In genomic region chr18:46469186-46469915, GRCh38 we compare ENCODE assay signal across 16 cellular contexts.
DNase-seq lines count a peak whose midpoint lies in the region; ATAC-seq and TF ChIP-seq lines count a peak whose summit lies in the region.
"Had no signal": no experiment of that assay in that cellular context is flagged by ENCODE, and none has a peak within 500 bp of the region (broad histone marks: within the 10 kb centered on the region; RNA-seq: fewer than 3 reads in every experiment).

No MANE protein-coding gene starts in this region.

- H3K4me3 ChIP-seq in MG63 (no peak overlapping the region), NT2/D1 (ENCODE audit: insufficient read length, low read depth) (no peak overlapping the region), epithelial cell of esophagus (ENCODE audit: low read length) (no peak overlapping the region)
- H3K4me3 ChIP-seq: uterus had no signal

- ATAC-seq in HG02678 (IDR thresholded peaks at IDR 0.05; ENCODE audit: unreplicated experiment) = no peak
- ATAC-seq: left colon had no signal

- H3K27me3 ChIP-seq in MG63 (no peaks in the 10 kb centered on the region), NT2/D1 (ENCODE audit: insufficient read depth, insufficient read length) (no peaks in the 10 kb centered on the region)
- H3K27me3 ChIP-seq: uterus had no signal

- H3K9me3 ChIP-seq in MG63 = no peaks in the 10 kb centered on the region
- H3K9me3 ChIP-seq in NT2/D1 (ENCODE audit: insufficient read depth, low read length) = no peaks in the 10 kb centered on the region
- H3K9me3 ChIP-seq: uterus had no signal

- H3K27ac ChIP-seq in 22Rv1 = peak overlapping the region; percentile 83
- H3K27ac ChIP-seq: uterus, WERI-Rb-1 had no signal

- peak; percentile 77 for DNase-seq in MG63
- DNase-seq in NT2/D1 (ENCODE audit: low read depth, low spot score) = no peak
- peak; percentile 80 for DNase-seq in epithelial cell of esophagus (ENCODE audit: low read depth)
- DNase-seq in GM19238 (ENCODE audit: insufficient read length, low spot score) = no peak
- DNase-seq in hippocampal formation (lab: John Stamatoyannopoulos, UW) = no peak
- DNase-seq in Ammon's horn (ENCODE audit: low spot score) = no peak
- DNase-seq: activated naive CD8-positive, alpha-beta T cell treated with anti-CD3 and anti-CD28 coated beads, Interleukin-2, amount 10 ng/mL, durations not matched to agents 7 days and 5 days; GDM1; left colon; NCI-H1048; stimulated activated CD4-positive, alpha-beta T cell treated with anti-CD3 and anti-CD28 coated beads, Interleukin-12 subunit alpha, Interleukin-12 subunit beta, amount 100 ng/mL, for 4 hours; stimulated activated CD8-positive, alpha-beta memory T cell treated with anti-CD3 and anti-CD28 coated beads, Interleukin-4, amount 100 ng/mL, for 48 hours; uterus; WERI-Rb-1 had no signal

- TF ChIP-seq CTCF in 22Rv1 (IDR thresholded peaks at IDR 0.05) (no peak), epithelial cell of esophagus (IDR thresholded peaks at IDR 0.05; ENCODE audit: insufficient read depth, low read depth, low read length, missing control alignments) (no peak)

- peak overlapping the region; percentile 53 for H3K9ac ChIP-seq in NT2/D1 (ENCODE audit: insufficient read length, low read depth)

- H3K36me3 ChIP-seq in MG63 = no peaks in the 10 kb centered on the region
- no peaks in the 10 kb centered on the region for H3K36me3 ChIP-seq in NT2/D1 (ENCODE audit: insufficient read depth, insufficient read length, low read length)
- H3K36me3 ChIP-seq: uterus, WERI-Rb-1 had no signal

- H3K4me1 ChIP-seq in NT2/D1 (ENCODE audit: insufficient read depth, insufficient read length) = peaks cover 15% of the 10 kb centered on the region
- H3K4me1 ChIP-seq: uterus had no signal

Comparison
In these comparisons a context has a peak if more than half of its experiments do, and no peak if none do; other contexts are left out.
1. DNase-seq: peak in MG63 (single experiment) and epithelial cell of esophagus (single experiment); none in NT2/D1 (single experiment), GM19238 (single experiment), hippocampal formation (0 of 2) and Ammon's horn (single experiment).